9 cellular contexts compared by ENCODE assay signal in the genomic region with DNA sequence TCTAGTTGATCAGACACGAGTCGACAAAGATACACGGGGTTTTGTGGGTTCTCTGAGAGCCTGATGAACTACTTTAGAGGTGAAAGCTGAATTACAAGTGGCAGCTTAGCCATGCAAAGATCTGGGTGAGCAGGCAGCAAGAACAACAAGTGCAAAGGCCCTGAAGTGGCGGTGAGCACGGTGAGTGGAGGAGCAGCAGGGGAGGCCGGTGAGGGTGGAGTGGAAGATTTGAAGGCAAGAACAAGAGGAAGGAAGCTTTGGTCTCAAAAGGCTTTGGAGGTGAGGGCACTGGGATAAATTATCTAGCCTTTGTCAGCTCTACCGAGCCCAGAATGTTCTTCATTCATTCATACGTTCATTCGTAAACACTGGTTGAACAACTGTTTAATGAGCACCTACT. TPM values are rescaled to one million over a fixed set of nuclear protein-coding genes. Genes with fewer than 3 reads are reported as not detected.
DNase-seq lines count a peak whose midpoint lies in the region; ATAC-seq, FAIRE-seq and TF ChIP-seq lines count a peak whose summit lies in the region.
"Had no signal": no experiment of that assay in that cellular context is flagged by ENCODE, and none has a peak within 500 bp of the region (broad histone marks: within the 10 kb centered on the region; RNA-seq: fewer than 3 reads in every experiment).

No MANE protein-coding gene starts in this region.

- peak overlapping the region; percentile 80 for H3K4me2 ChIP-seq in keratinocyte (ENCODE audit: control insufficient read depth, extremely low read depth, insufficient read depth, low read depth, low read length)

- no peak for ATAC-seq in thoracic aorta (ENCODE audit: insufficient number of reproducible peaks, low FRiP score, low read depth)

- H3K9me3 Mint-ChIP-seq in activated naive CD4-positive, alpha-beta T cell treated with anti-CD3 and anti-CD28 coated beads for 36 hours = no peaks in the 10 kb centered on the region
- no peaks in the 10 kb centered on the region for H3K9me3 Mint-ChIP-seq in activated naive CD8-positive, alpha-beta T cell treated with anti-CD3 and anti-CD28 coated beads for 36 hours

- H3K79me2 ChIP-seq in keratinocyte (ENCODE audit: control insufficient read depth, insufficient read depth, low read length) = peaks cover 52% of the 10 kb centered on the region

- H3K36me3 Mint-ChIP-seq in activated naive CD4-positive, alpha-beta T cell treated with anti-CD3 and anti-CD28 coated beads for 36 hours (ENCODE audit: low read depth) = peaks cover 21% of the 10 kb centered on the region
- peaks cover 27% of the 10 kb centered on the region for H3K36me3 Mint-ChIP-seq in activated naive CD8-positive, alpha-beta T cell treated with anti-CD3 and anti-CD28 coated beads for 36 hours

- no peak for DNase-seq in activated naive CD4-positive, alpha-beta T cell treated with anti-CD3 and anti-CD28 coated beads for 36 hours
- no peak for DNase-seq in activated naive CD4-positive, alpha-beta T cell (lab: John Stamatoyannopoulos, UW)
- no peak for DNase-seq in activated naive CD8-positive, alpha-beta T cell treated with anti-CD3 and anti-CD28 coated beads for 36 hours
- DNase-seq in keratinocyte (ENCODE audit: low read depth, low spot score) (no peak), thoracic aorta (ENCODE audit: low spot score) (no peak), GM03348 (ENCODE audit: low spot score) (no peak), HK-2 (ENCODE audit: unreplicated experiment) (no peak)
- DNase-seq in stimulated activated CD4-positive, alpha-beta T cell treated with anti-CD3 and anti-CD28 coated beads, Interleukin-4, amount 100 ng/mL, for 1 hour = no peak

- peak overlapping the region; percentile 84 for H3K9ac ChIP-seq in keratinocyte (ENCODE audit: control insufficient read depth, extremely low read depth, insufficient read depth, low read length)

- CTCF ChIA-PET in activated naive CD4-positive, alpha-beta T cell treated with anti-CD3 and anti-CD28 coated beads for 36 hours (lab: Charles Lee) = interaction anchor here (0.5 to 3.0 kb wide), 17 partner anchors 11 to 186 kb away, joined by 3 to 41 read pairs (median 5); a partner anchor contains a TSS

- dilution Hi-C loops in keratinocyte (cut with MboI; ENCODE audit: extremely low pct_ligation_motif_present, low sequenced_read_pairs) = no loop called here

- no peaks in the 10 kb centered on the region for H3K9me1 ChIP-seq in keratinocyte (ENCODE audit: control insufficient read depth, extremely low read depth, insufficient read depth, low read length)

- intact Hi-C loops in activated naive CD4-positive, alpha-beta T cell treated with anti-CD3 and anti-CD28 coated beads for 36 hours (cut with micrococcal nuclease) = loop anchor here (1.0 to 10.0 kb wide), 5 partner anchors 35 to 462 kb away; a partner anchor contains a TSS

- H3K27ac ChIP-seq in keratinocyte (ENCODE audit: control insufficient read depth, insufficient read depth, low read length) (peak overlapping the region; percentile 45), thoracic aorta (peak overlapping the region in 1 of 2 donors; percentile 94)

- H2AFZ ChIP-seq in keratinocyte (ENCODE audit: control insufficient read depth, low read length) = no peak overlapping the region

- no peaks in the 10 kb centered on the region for H4K20me1 ChIP-seq in keratinocyte (ENCODE audit: control insufficient read depth, extremely low read depth, insufficient read depth, low read length)

- no peaks in the 10 kb centered on the region for H3K9me3 ChIP-seq in keratinocyte (ENCODE audit: control insufficient read depth, low read depth, low read length)
- no peaks in the 10 kb centered on the region for H3K9me3 ChIP-seq in thoracic aorta

- H3K36me3 ChIP-seq in keratinocyte (ENCODE audit: control insufficient read depth in 2 of 2, extremely low read depth in 1 of 2, insufficient read depth in 2 of 2, low read length in 2 of 2) (peaks cover 11 to 14% of the 10 kb centered on the region in 2 experiments), thoracic aorta (peaks cover 8% of the 10 kb centered on the region)

- H3K27ac Mint-ChIP-seq in activated naive CD4-positive, alpha-beta T cell treated with anti-CD3 and anti-CD28 coated beads for 36 hours = peak overlapping the region; percentile 93
- peak overlapping the region; percentile 92 for H3K27ac Mint-ChIP-seq in activated naive CD8-positive, alpha-beta T cell treated with anti-CD3 and anti-CD28 coated beads for 36 hours

- H3K27me3 ChIP-seq in keratinocyte (ENCODE audit: control insufficient read depth, extremely low read depth, insufficient read depth, low read length) (no peaks in the 10 kb centered on the region), thoracic aorta (replicated peaks; ENCODE audit: insufficient read depth) (no peaks in the 10 kb centered on the region)

- FAIRE-seq in keratinocyte (lab: Jason Lieb, UNC) = no peak
- FAIRE-seq: H54 had no signal

- peaks cover 59% of the 10 kb centered on the region for H3K4me1 Mint-ChIP-seq in activated naive CD4-positive, alpha-beta T cell treated with anti-CD3 and anti-CD28 coated beads for 36 hours (ENCODE audit: low read depth)
- H3K4me1 Mint-ChIP-seq in activated naive CD8-positive, alpha-beta T cell treated with anti-CD3 and anti-CD28 coated beads for 36 hours = peaks cover 50% of the 10 kb centered on the region

- peak overlapping the region; percentile 89 for H3K4me3 Mint-ChIP-seq in activated naive CD4-positive, alpha-beta T cell treated with anti-CD3 and anti-CD28 coated beads for 36 hours
- peak overlapping the region; percentile 92 for H3K4me3 Mint-ChIP-seq in activated naive CD8-positive, alpha-beta T cell treated with anti-CD3 and anti-CD28 coated beads for 36 hours

- H3K4me3 ChIP-seq in keratinocyte (ENCODE audit: control insufficient read depth in 2 of 3, extremely low read depth in 1 of 3, insufficient read depth in 2 of 3, low read depth in 1 of 3, low read length in 3 of 3) = peak overlapping the region; percentile 61 to 73 (median 72)
- peak overlapping the region; percentile 88 for H3K4me3 ChIP-seq in thoracic aorta

- no peaks in the 10 kb centered on the region for H3K27me3 Mint-ChIP-seq in activated naive CD4-positive, alpha-beta T cell treated with anti-CD3 and anti-CD28 coated beads for 36 hours (ENCODE audit: low read depth)
- H3K27me3 Mint-ChIP-seq in activated naive CD8-positive, alpha-beta T cell treated with anti-CD3 and anti-CD28 coated beads for 36 hours = no peaks in the 10 kb centered on the region

- H3K4me1 ChIP-seq in keratinocyte (ENCODE audit: control insufficient read depth, extremely low read depth, insufficient read depth, low read length) = peaks cover 14% of the 10 kb centered on the region
- peaks cover 17 to 24% of the 10 kb centered on the region in 2 donors for H3K4me1 ChIP-seq in thoracic aorta (ENCODE audit: control insufficient read depth in 1 of 2, low read depth in 2 of 2)

- no peak for TF ChIP-seq CTCF in keratinocyte (optimal IDR thresholded peaks at IDR 0.05 in 1 of 3, IDR thresholded peaks at IDR 0.05 in 1 of 3, conservative IDR thresholded peaks at IDR 0.05 in 1 of 3; ENCODE audit: extremely low read depth in 1 of 3, insufficient read depth in 2 of 3, low read length in 3 of 3)
- no peak for TF ChIP-seq CTCF in thoracic aorta (IDR thresholded peaks at IDR 0.05)

RNA-seq across cellular contexts. Expression of a gene that starts 1.4 kb away (rescaled TPM):
- 10 to 100 TPM; 10.8 to 11.2 TPM for total RNA-seq in activated naive CD4-positive, alpha-beta T cell treated with anti-CD3 and anti-CD28 coated beads for 36 hours
- total RNA-seq in activated naive CD8-positive, alpha-beta T cell treated with anti-CD3 and anti-CD28 coated beads for 36 hours = 10 to 100 TPM; 10.5 to 10.7 TPM
- 1.1 to 2.1 TPM (median 1.7 TPM) in 3 replicates for polyA plus RNA-seq in keratinocyte
- polyA plus RNA-seq in keratinocyte (2011; ENCODE audit: low read depth) = 1.00 TPM
- polyA plus RNA-seq in keratinocyte (2011; cell fraction: cytosol; rRNA removed) = 0.68 and 2.3 TPM in 2 replicates
- 3.3 and 6.6 TPM in 2 replicates for polyA plus RNA-seq in keratinocyte (2011; cell fraction: nucleus; rRNA removed)
- polyA plus RNA-seq in keratinocyte (2012; ENCODE audit: low replicate concordance) = 2.8 and 5.3 TPM in 2 replicates
- polyA minus RNA-seq in keratinocyte = 0.29 to 3.3 TPM (median 0.49 TPM) in 3 replicates
- 7.1 TPM for polyA minus RNA-seq in keratinocyte (2011; cell fraction: cytosol; rRNA and poly(A)+ RNA removed)
- polyA minus RNA-seq in keratinocyte (2011; cell fraction: nucleus; rRNA and poly(A)+ RNA removed) = 3.7 and 4.0 TPM in 2 replicates
- total RNA-seq in thoracic aorta = 10 to 100 TPM; 11.9 to 14.5 TPM

RNA-seq across cellular contexts. Expression of a gene that starts 6.7 kb away (rescaled TPM):
- 10 to 100 TPM; 20.9 to 23.0 TPM for total RNA-seq in activated naive CD4-positive, alpha-beta T cell treated with anti-CD3 and anti-CD28 coated beads for 36 hours
- 10 to 100 TPM; 10.8 to 11.5 TPM for total RNA-seq in activated naive CD8-positive, alpha-beta T cell treated with anti-CD3 and anti-CD28 coated beads for 36 hours
- 2.6 to 6.9 TPM (median 3.1 TPM) in 3 replicates for polyA plus RNA-seq in keratinocyte
- 5.6 TPM for polyA plus RNA-seq in keratinocyte (2011; ENCODE audit: low read depth)
- 3.3 and 9.9 TPM in 2 replicates for polyA plus RNA-seq in keratinocyte (2011; cell fraction: cytosol; rRNA removed)
- polyA plus RNA-seq in keratinocyte (2011; cell fraction: nucleus; rRNA removed) = 2.5 and 4.0 TPM in 2 replicates
- polyA plus RNA-seq in keratinocyte (2012; ENCODE audit: low replicate concordance) = 7.2 and 13.5 TPM in 2 replicates
- polyA minus RNA-seq in keratinocyte = 0.99 to 2.3 TPM (median 1.9 TPM) in 3 replicates
- 17.3 TPM for polyA minus RNA-seq in keratinocyte (2011; cell fraction: cytosol; rRNA and poly(A)+ RNA removed)
- 1.2 and 3.0 TPM in 2 replicates for polyA minus RNA-seq in keratinocyte (2011; cell fraction: nucleus; rRNA and poly(A)+ RNA removed)
- total RNA-seq in thoracic aorta = 10 to 100 TPM; 21.7 to 26.4 TPM

RNA-seq across cellular contexts. Expression of a gene that starts 7.5 kb away (rescaled TPM):
- 10 to 100 TPM; 12.8 to 14.8 TPM for total RNA-seq in activated naive CD4-positive, alpha-beta T cell treated with anti-CD3 and anti-CD28 coated beads for 36 hours
- 10 to 100 TPM; 19.8 to 20.7 TPM for total RNA-seq in activated naive CD8-positive, alpha-beta T cell treated with anti-CD3 and anti-CD28 coated beads for 36 hours
- 2.7 to 3.3 TPM (median 2.7 TPM) in 3 replicates for polyA plus RNA-seq in keratinocyte
- 0.75 TPM for polyA plus RNA-seq in keratinocyte (2011; ENCODE audit: low read depth)
- 2.3 and 2.9 TPM in 2 replicates for polyA plus RNA-seq in keratinocyte (2011; cell fraction: cytosol; rRNA removed)
- polyA plus RNA-seq in keratinocyte (2011; cell fraction: nucleus; rRNA removed) = 5.5 and 6.2 TPM in 2 replicates
- polyA plus RNA-seq in keratinocyte (2012; ENCODE audit: low replicate concordance) = 3.0 and 6.3 TPM in 2 replicates
- polyA minus RNA-seq in keratinocyte = 1.0 to 4.2 TPM (median 3.2 TPM) in 3 replicates
- 7.3 TPM for polyA minus RNA-seq in keratinocyte (2011; cell fraction: cytosol; rRNA and poly(A)+ RNA removed)
- polyA minus RNA-seq in keratinocyte (2011; cell fraction: nucleus; rRNA and poly(A)+ RNA removed) = 2.4 and 4.1 TPM in 2 replicates
- total RNA-seq in thoracic aorta = 10 to 100 TPM in 1 of 2 donors, 1 to 10 TPM in 1; 9.5 to 17.3 TPM

RNA-seq across cellular contexts. Expression of a gene that starts 17.5 kb away (rescaled TPM):
- total RNA-seq in activated naive CD4-positive, alpha-beta T cell treated with anti-CD3 and anti-CD28 coated beads for 36 hours = 1 to 10 TPM; 3.7 to 4.0 TPM
- total RNA-seq in activated naive CD8-positive, alpha-beta T cell treated with anti-CD3 and anti-CD28 coated beads for 36 hours = 1 to 10 TPM; 3.7 to 3.9 TPM
- 1.9 to 2.3 TPM (median 2.1 TPM) in 3 replicates for polyA plus RNA-seq in keratinocyte
- 1.5 TPM for polyA plus RNA-seq in keratinocyte (2011; ENCODE audit: low read depth)
- 1.0 and 2.0 TPM in 2 replicates for polyA plus RNA-seq in keratinocyte (2011; cell fraction: cytosol; rRNA removed)
- polyA plus RNA-seq in keratinocyte (2011; cell fraction: nucleus; rRNA removed) = 3.1 and 3.5 TPM in 2 replicates
- polyA plus RNA-seq in keratinocyte (2012; ENCODE audit: low replicate concordance) = 2.0 and 4.2 TPM in 2 replicates
- polyA minus RNA-seq in keratinocyte = 1.6 to 3.7 TPM (median 2.5 TPM) in 3 replicates
- polyA minus RNA-seq in keratinocyte (2011; cell fraction: cytosol; rRNA and poly(A)+ RNA removed) = 1.9 TPM
- 1.1 and 1.6 TPM in 2 replicates for polyA minus RNA-seq in keratinocyte (2011; cell fraction: nucleus; rRNA and poly(A)+ RNA removed)
- 10 to 100 TPM in 1 of 2 donors, 1 to 10 TPM in 1; 8.5 to 13.0 TPM for total RNA-seq in thoracic aorta

RNA-seq across cellular contexts. Expression of a gene that starts 26.2 kb away (rescaled TPM):
- 1 to 10 TPM; 6.1 to 6.5 TPM for total RNA-seq in activated naive CD4-positive, alpha-beta T cell treated with anti-CD3 and anti-CD28 coated beads for 36 hours
- total RNA-seq in activated naive CD8-positive, alpha-beta T cell treated with anti-CD3 and anti-CD28 coated beads for 36 hours = 1 to 10 TPM; 5.5 to 6.1 TPM
- 1.5 to 4.3 TPM (median 2.4 TPM) in 3 replicates for polyA plus RNA-seq in keratinocyte
- polyA plus RNA-seq in keratinocyte (2011; ENCODE audit: low read depth) = 1.2 TPM
- polyA plus RNA-seq in keratinocyte (2011; cell fraction: cytosol; rRNA removed) = 2.2 and 5.3 TPM in 2 replicates
- 10.5 and 20.5 TPM in 2 replicates for polyA plus RNA-seq in keratinocyte (2011; cell fraction: nucleus; rRNA removed)
- 5.7 and 8.6 TPM in 2 replicates for polyA plus RNA-seq in keratinocyte (2012; ENCODE audit: low replicate concordance)
- polyA minus RNA-seq in keratinocyte = 1.8 to 27.2 TPM (median 3.9 TPM) in 3 replicates
- polyA minus RNA-seq in keratinocyte (2011; cell fraction: cytosol; rRNA and poly(A)+ RNA removed) = 15.5 TPM
- 5.2 and 9.3 TPM in 2 replicates for polyA minus RNA-seq in keratinocyte (2011; cell fraction: nucleus; rRNA and poly(A)+ RNA removed)
- 1 to 10 TPM; 2.4 to 3.9 TPM for total RNA-seq in thoracic aorta
